1 cellular context compared by ENCODE assay signal in genomic region chr14:66507722-66508546, GRCh38.
TF ChIP-seq lines count a peak whose summit lies in the region.

GPHN (plus strand) TSS chr14:66508147.

TF ChIP-seq in HEK293, 187 proteins besides CTCF, POLR2A, EP300 and RAD21 (continued from another document and continues in another):
- TF ChIP-seq PRDM10 (tag by site-specific recombination; IDR thresholded peaks at IDR 0.05): peak; percentile 85
- no peak for TF ChIP-seq ZNF112 (tag by site-specific recombination; IDR thresholded peaks at IDR 0.05)
- TF ChIP-seq ZNF768 (tag by site-specific recombination; IDR thresholded peaks at IDR 0.05): no peak
- 0 out of 2 replicates have a peak, but pooled peaks have one; percentile 79 for TF ChIP-seq ZBTB7A (tag by site-specific recombination; IDR thresholded peaks at IDR 0.05; ENCODE audit: low read depth)
- 0 out of 2 replicates have a peak, but pooled peaks have one; percentile 21 for TF ChIP-seq SCRT2 (tag by site-specific recombination; IDR thresholded peaks at IDR 0.05)
- peak; percentile 90 for TF ChIP-seq ZNF501 (tag by site-specific recombination; IDR thresholded peaks at IDR 0.05)
- no peak for TF ChIP-seq PRDM6 (tag by site-specific recombination; IDR thresholded peaks at IDR 0.05)
- 0 out of 2 replicates have a peak, but pooled peaks have one; percentile 20 for TF ChIP-seq ZNF837 (tag by site-specific recombination; IDR thresholded peaks at IDR 0.05)
- TF ChIP-seq YY2 (tag by site-specific recombination; IDR thresholded peaks at IDR 0.05): 0 out of 2 replicates have a peak, but pooled peaks have one; percentile 12
- TF ChIP-seq ZBTB10 (tag by site-specific recombination; IDR thresholded peaks at IDR 0.05): peak; percentile 77
- TF ChIP-seq ZNF664 (tag by site-specific recombination; IDR thresholded peaks at IDR 0.05): no peak
- peak; percentile 42; the same call in 1 of the 2 replicates for TF ChIP-seq ZNF341 (tag by site-specific recombination; IDR thresholded peaks at IDR 0.05; ENCODE audit: low read depth)
- TF ChIP-seq, protein P1, sequence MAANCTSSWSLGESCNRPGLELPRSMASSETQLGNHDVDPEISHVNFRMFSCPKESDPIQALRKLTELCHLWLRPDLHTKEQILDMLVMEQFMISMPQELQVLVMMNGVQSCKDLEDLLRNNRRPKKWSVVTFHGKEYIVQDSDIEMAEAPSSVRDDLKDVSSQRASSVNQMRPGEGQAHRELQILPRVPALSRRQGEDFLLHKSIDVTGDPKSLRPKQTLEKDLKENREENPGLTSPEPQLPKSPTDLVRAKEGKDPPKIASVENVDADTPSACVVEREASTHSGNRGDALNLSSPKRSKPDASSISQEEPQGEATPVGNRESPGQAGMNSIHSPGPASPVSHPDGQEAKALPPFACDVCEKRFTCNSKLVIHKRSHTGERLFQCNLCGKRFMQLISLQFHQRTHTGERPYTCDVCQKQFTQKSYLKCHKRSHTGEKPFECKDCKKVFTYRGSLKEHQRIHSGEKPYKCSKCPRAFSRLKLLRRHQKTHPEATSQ (tag by site-specific recombination; IDR thresholded peaks at IDR 0.05): peak; percentile 59; the same call in 1 of the 2 replicates
- 0 out of 2 replicates have a peak, but pooled peaks have one; percentile 35 for TF ChIP-seq ZSCAN23 (tag by site-specific recombination; IDR thresholded peaks at IDR 0.05)
- no peak for TF ChIP-seq ZNF426 (tag by site-specific recombination; IDR thresholded peaks at IDR 0.05)
- TF ChIP-seq ZNF558 (tag by site-specific recombination; IDR thresholded peaks at IDR 0.05): 0 out of 2 replicates have a peak, but pooled peaks have one; percentile 56
- TF ChIP-seq TRIM28 (IDR thresholded peaks at IDR 0.05; ENCODE audit: borderline replicate concordance, low read length): no peak; the same call in 1 of the 2 replicates
- TF ChIP-seq ZNF274 (IDR thresholded peaks at IDR 0.05; ENCODE audit: low read length): no peak
- TF ChIP-seq ZNF274 (tag by site-specific recombination; IDR thresholded peaks at IDR 0.05; ENCODE audit: borderline replicate concordance): no peak
- peak; percentile 82 for TF ChIP-seq SP3 (tag by site-specific recombination; IDR thresholded peaks at IDR 0.05)
- TF ChIP-seq ZSCAN30 (tag by site-specific recombination; IDR thresholded peaks at IDR 0.05): no peak; the same call in 1 of the 2 replicates
- TF ChIP-seq ZNF24 (tag by site-specific recombination; IDR thresholded peaks at IDR 0.05): 0 out of 2 replicates have a peak, but pooled peaks have one; percentile 27
- TF ChIP-seq, protein P2, sequence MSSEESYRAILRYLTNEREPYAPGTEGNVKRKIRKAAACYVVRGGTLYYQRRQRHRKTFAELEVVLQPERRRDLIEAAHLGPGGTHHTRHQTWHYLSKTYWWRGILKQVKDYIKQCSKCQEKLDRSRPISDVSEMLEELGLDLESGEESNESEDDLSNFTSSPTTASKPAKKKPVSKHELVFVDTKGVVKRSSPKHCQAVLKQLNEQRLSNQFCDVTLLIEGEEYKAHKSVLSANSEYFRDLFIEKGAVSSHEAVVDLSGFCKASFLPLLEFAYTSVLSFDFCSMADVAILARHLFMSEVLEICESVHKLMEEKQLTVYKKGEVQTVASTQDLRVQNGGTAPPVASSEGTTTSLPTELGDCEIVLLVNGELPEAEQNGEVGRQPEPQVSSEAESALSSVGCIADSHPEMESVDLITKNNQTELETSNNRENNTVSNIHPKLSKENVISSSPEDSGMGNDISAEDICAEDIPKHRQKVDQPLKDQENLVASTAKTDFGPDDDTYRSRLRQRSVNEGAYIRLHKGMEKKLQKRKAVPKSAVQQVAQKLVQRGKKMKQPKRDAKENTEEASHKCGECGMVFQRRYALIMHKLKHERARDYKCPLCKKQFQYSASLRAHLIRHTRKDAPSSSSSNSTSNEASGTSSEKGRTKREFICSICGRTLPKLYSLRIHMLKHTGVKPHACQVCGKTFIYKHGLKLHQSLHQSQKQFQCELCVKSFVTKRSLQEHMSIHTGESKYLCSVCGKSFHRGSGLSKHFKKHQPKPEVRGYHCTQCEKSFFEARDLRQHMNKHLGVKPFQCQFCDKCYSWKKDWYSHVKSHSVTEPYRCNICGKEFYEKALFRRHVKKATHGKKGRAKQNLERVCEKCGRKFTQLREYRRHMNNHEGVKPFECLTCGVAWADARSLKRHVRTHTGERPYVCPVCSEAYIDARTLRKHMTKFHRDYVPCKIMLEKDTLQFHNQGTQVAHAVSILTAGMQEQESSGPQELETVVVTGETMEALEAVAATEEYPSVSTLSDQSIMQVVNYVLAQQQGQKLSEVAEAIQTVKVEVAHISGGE (tag by site-specific recombination; conservative IDR thresholded peaks at IDR 0.05; ENCODE audit: low read depth): peak; percentile 46; the same call in 1 of the 2 replicates
- TF ChIP-seq GLI2 (tag by site-specific recombination; IDR thresholded peaks at IDR 0.05; ENCODE audit: borderline replicate concordance, low read depth): no peak
- no peak for TF ChIP-seq ZNF174 (tag by site-specific recombination; IDR thresholded peaks at IDR 0.05)
- no peak for TF ChIP-seq ZNF555 (tag by site-specific recombination; conservative IDR thresholded peaks at IDR 0.05)
- TF ChIP-seq EGR2 (tag by site-specific recombination; IDR thresholded peaks at IDR 0.05; ENCODE audit: low read depth): peak; percentile 79
- TF ChIP-seq ZNF184 (tag by site-specific recombination; IDR thresholded peaks at IDR 0.05): no peak
- TF ChIP-seq ZNF707 (tag by site-specific recombination; IDR thresholded peaks at IDR 0.05): no peak
- TF ChIP-seq PRDM2 (tag by site-specific recombination; IDR thresholded peaks at IDR 0.05; ENCODE audit: borderline replicate concordance): no peak
- TF ChIP-seq, protein P3, sequence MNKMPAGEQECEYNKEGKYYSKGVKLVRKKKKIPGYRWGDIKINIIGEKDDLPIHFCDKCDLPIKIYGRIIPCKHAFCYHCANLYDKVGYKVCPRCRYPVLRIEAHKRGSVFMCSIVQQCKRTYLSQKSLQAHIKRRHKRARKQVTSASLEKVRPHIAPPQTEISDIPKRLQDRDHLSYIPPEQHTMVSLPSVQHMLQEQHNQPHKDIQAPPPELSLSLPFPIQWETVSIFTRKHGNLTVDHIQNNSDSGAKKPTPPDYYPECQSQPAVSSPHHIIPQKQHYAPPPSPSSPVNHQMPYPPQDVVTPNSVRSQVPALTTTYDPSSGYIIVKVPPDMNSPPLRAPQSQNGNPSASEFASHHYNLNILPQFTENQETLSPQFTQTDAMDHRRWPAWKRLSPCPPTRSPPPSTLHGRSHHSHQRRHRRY (tag by site-specific recombination; IDR thresholded peaks at IDR 0.05): no peak
- TF ChIP-seq, protein P4, sequence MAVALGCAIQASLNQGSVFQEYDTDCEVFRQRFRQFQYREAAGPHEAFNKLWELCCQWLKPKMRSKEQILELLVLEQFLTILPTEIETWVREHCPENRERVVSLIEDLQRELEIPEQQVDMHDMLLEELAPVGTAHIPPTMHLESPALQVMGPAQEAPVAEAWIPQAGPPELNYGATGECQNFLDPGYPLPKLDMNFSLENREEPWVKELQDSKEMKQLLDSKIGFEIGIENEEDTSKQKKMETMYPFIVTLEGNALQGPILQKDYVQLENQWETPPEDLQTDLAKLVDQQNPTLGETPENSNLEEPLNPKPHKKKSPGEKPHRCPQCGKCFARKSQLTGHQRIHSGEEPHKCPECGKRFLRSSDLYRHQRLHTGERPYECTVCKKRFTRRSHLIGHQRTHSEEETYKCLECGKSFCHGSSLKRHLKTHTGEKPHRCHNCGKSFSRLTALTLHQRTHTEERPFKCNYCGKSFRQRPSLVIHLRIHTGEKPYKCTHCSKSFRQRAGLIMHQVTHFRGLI (tag by site-specific recombination; IDR thresholded peaks at IDR 0.05): peak; percentile 66; the same call in 1 of the 2 replicates
- no peak for TF ChIP-seq KLF7 (tag by site-specific recombination; IDR thresholded peaks at IDR 0.05; ENCODE audit: borderline replicate concordance)
- TF ChIP-seq BCL11A (tag by site-specific recombination; IDR thresholded peaks at IDR 0.05; ENCODE audit: low read depth): no peak
- TF ChIP-seq KLF9 (tag by site-specific recombination; IDR thresholded peaks at IDR 0.05; ENCODE audit: low read depth): peak; percentile 72
